In genomic region chr4:155604718-155605601, GRCh38 we compare ENCODE assay signal across 15 cellular contexts.
DNase-seq lines count a peak whose midpoint lies in the region; ATAC-seq, FAIRE-seq and TF ChIP-seq lines count a peak whose summit lies in the region.
"Had no signal": no experiment of that assay in that cellular context is flagged by ENCODE, and none has a peak within 500 bp of the region (broad histone marks: within the 10 kb centered on the region; RNA-seq: fewer than 3 reads in every experiment).

No MANE protein-coding gene starts in this region.

- H3K27me3 Mint-ChIP-seq in activated CD8-positive, alpha-beta T cell treated with anti-CD3 and anti-CD28 coated beads, Interleukin-2, amount 10 ng/mL, durations not matched to agents 7 days and 5 days (ENCODE audit: low read depth): no peaks in the 10 kb centered on the region

- no peaks in the 10 kb centered on the region for H3K4me1 ChIP-seq in K562 (replicated peaks in 1 of 2; ENCODE audit: control insufficient read depth in 2 of 2, insufficient read depth in 2 of 2, low read length in 2 of 2)
- H3K4me1 ChIP-seq: upper lobe of right lung had no signal

- TF ChIP-seq EP300 in K562 (IDR thresholded peaks at IDR 0.05; ENCODE audit: low read length): no peak

- peaks cover 8% of the 10 kb centered on the region for H3K4me1 Mint-ChIP-seq in activated CD8-positive, alpha-beta T cell treated with anti-CD3 and anti-CD28 coated beads, Interleukin-2, amount 10 ng/mL, durations not matched to agents 7 days and 5 days (ENCODE audit: low read depth)

- no peak for FAIRE-seq in K562 (lab: Jason Lieb, UNC)

- H3K36me3 Mint-ChIP-seq in activated CD8-positive, alpha-beta T cell treated with anti-CD3 and anti-CD28 coated beads, Interleukin-2, amount 10 ng/mL, durations not matched to agents 7 days and 5 days (ENCODE audit: low read depth): no peaks in the 10 kb centered on the region
- H3K36me3 Mint-ChIP-seq: activated naive CD8-positive, alpha-beta T cell had no signal

- H3K27ac ChIP-seq in K562 (ENCODE audit: extremely low read depth, low read depth, low read length): no peak overlapping the region
- H3K27ac ChIP-seq: BLaER1 treated with 17β-estradiol and CSF1 and Interleukin-3, amounts not matched to agents 10 nM and 100 nM; upper lobe of right lung had no signal

- no peak overlapping the region for H3K4me2 ChIP-seq in K562 (ENCODE audit: insufficient read depth, low read length)

- no peak for TF ChIP-seq POLR2A in K562 (conservative IDR thresholded peaks at IDR 0.05)

- H3K36me3 ChIP-seq in K562 (ENCODE audit: control insufficient read depth, insufficient read depth, low read length): no peaks in the 10 kb centered on the region
- H3K36me3 ChIP-seq: BLaER1 treated with 17β-estradiol and CSF1 and Interleukin-3, amounts not matched to agents 10 nM and 100 nM; upper lobe of right lung had no signal

- BruUV-seq in K562 (replicated peaks; lab: Mats Ljungman, UMichigan): no TSS peak

- WGBS in K562 (ENCODE audit: insufficient coverage, low coverage, missing lambda C conversion rate): 0% methylated on average over 4 of the region's 4 CpGs

- H3K4me3 ChIP-seq in K562: no peak overlapping the region
- H3K4me3 ChIP-seq: BLaER1 treated with 17β-estradiol and CSF1 and Interleukin-3, amounts not matched to agents 10 nM and 100 nM; upper lobe of right lung had no signal

- H3K9ac ChIP-seq in K562 (ENCODE audit: insufficient read depth in 1 of 2, low read depth in 2 of 2, low read length in 2 of 2): no peak overlapping the region
- H3K9ac ChIP-seq: BLaER1 treated with 17β-estradiol and CSF1 and Interleukin-3, amounts not matched to agents 10 nM and 100 nM had no signal

- intact Hi-C loops in K562 (cut with micrococcal nuclease): no loop called here

- no peaks in the 10 kb centered on the region for H3K9me3 Mint-ChIP-seq in activated CD8-positive, alpha-beta T cell treated with anti-CD3 and anti-CD28 coated beads, Interleukin-2, amount 10 ng/mL, durations not matched to agents 7 days and 5 days (ENCODE audit: insufficient read depth)

- no peak for TF ChIP-seq RAD21 in K562 (CRISPR knock-in tag; conservative IDR thresholded peaks at IDR 0.05 in 1 of 2, IDR thresholded peaks at IDR 0.05 in 1 of 2)

- no peak overlapping the region for H3K4me3 Mint-ChIP-seq in activated CD8-positive, alpha-beta T cell treated with anti-CD3 and anti-CD28 coated beads, Interleukin-2, amount 10 ng/mL, durations not matched to agents 7 days and 5 days
- H3K4me3 Mint-ChIP-seq: activated naive CD8-positive, alpha-beta T cell had no signal

- H3K9me3 ChIP-seq in K562 (replicated peaks; ENCODE audit: control insufficient read depth, insufficient read depth, low read depth, low read length): no peaks in the 10 kb centered on the region
- H3K9me3 ChIP-seq: BLaER1 treated with 17β-estradiol and CSF1 and Interleukin-3, amounts not matched to agents 10 nM and 100 nM; upper lobe of right lung had no signal

- peak; percentile 65 for DNase-seq in ACHN
- DNase-seq in HS-5 (ENCODE audit: low read depth): peak; percentile 72
- DNase-seq in K562 (ENCODE audit: extremely low read depth in 1 of 4, low spot score in 3 of 4): no peak
- DNase-seq in kidney tubule cell (ENCODE audit: low spot score): peak; percentile 80
- DNase-seq in activated CD8-positive, alpha-beta T cell treated with anti-CD3 and anti-CD28 coated beads, Interleukin-2, amount 10 ng/mL, durations not matched to agents 7 days and 5 days: no peak
- no peak for DNase-seq in NCI-H2081 treated with DMSO at 0.1 percent for 48 hours (lab: John Stamatoyannopoulos, UW)
- no peak for DNase-seq in NOMO-1 treated with dmso at 0.1 percent for 144 hours (lab: John Stamatoyannopoulos, UW; ENCODE audit: unreplicated experiment)
- DNase-seq in NCI-H187 treated with DMSO at 0.1 percent for 48 hours (lab: John Stamatoyannopoulos, UW): no peak
- DNase-seq: GF-D8, hypothalamus, NCI-H1694 treated with DMSO at 0.1 percent for 48 hours, T-helper 9 cell, upper lobe of right lung had no signal

- H2AFZ ChIP-seq in K562 (ENCODE audit: low read depth, low read length): no peak overlapping the region

- ATAC-seq in K562: no peak
- no peak for ATAC-seq in activated CD8-positive, alpha-beta T cell treated with anti-CD3 and anti-CD28 coated beads, Interleukin-2, amount 10 ng/mL, durations not matched to agents 7 days and 5 days
- ATAC-seq: upper lobe of right lung had no signal

- no peaks in the 10 kb centered on the region for H4K20me1 ChIP-seq in K562 (replicated peaks; ENCODE audit: control insufficient read depth, insufficient read depth, low read length)
- H4K20me1 ChIP-seq: BLaER1 treated with 17β-estradiol and CSF1 and Interleukin-3, amounts not matched to agents 10 nM and 100 nM had no signal

- CTCF ChIA-PET in K562 (lab: Yijun Ruan, JAX; ENCODE audit: low intra/inter-chr PET ratio): no interaction called here
- CTCF ChIA-PET in activated CD8-positive, alpha-beta T cell treated with anti-CD3 and anti-CD28 coated beads, Interleukin-2, amount 10 ng/mL, durations not matched to agents 7 days and 5 days (lab: Charles Lee): no interaction called here

- no peak overlapping the region for H3K27ac Mint-ChIP-seq in activated CD8-positive, alpha-beta T cell treated with anti-CD3 and anti-CD28 coated beads, Interleukin-2, amount 10 ng/mL, durations not matched to agents 7 days and 5 days
- H3K27ac Mint-ChIP-seq: activated naive CD8-positive, alpha-beta T cell had no signal

- no peaks in the 10 kb centered on the region for H3K27me3 ChIP-seq in K562 (ENCODE audit: control insufficient read depth in 2 of 2, insufficient read depth in 2 of 2, low read length in 2 of 2)
- H3K27me3 ChIP-seq: BLaER1 treated with 17β-estradiol and CSF1 and Interleukin-3, amounts not matched to agents 10 nM and 100 nM; upper lobe of right lung had no signal

- POLR2A ChIA-PET in K562 (lab: Yijun Ruan, JAX): no interaction called here
- POLR2A ChIA-PET in activated CD8-positive, alpha-beta T cell treated with anti-CD3 and anti-CD28 coated beads, Interleukin-2, amount 10 ng/mL, durations not matched to agents 7 days and 5 days (lab: Charles Lee): no interaction called here

- H3K79me2 ChIP-seq in K562 (ENCODE audit: control insufficient read depth, insufficient read depth, low read length): no peaks in the 10 kb centered on the region

- TF ChIP-seq CTCF in K562 (IDR thresholded peaks at IDR 0.05 in 2 of 3, conservative IDR thresholded peaks at IDR 0.05 in 1 of 3; ENCODE audit: insufficient read depth in 2 of 3, low read depth in 1 of 3, low read length in 3 of 3): no peak

- H3K9me1 ChIP-seq in K562 (ENCODE audit: control insufficient read depth, insufficient read depth, low read length): no peaks in the 10 kb centered on the region

- in situ Hi-C loops in ACHN (cut with HindIII; ENCODE audit: low pct_ligation_motif_present, low pct_unique_long_range_greater_than_20kb, low sequenced_read_pairs): no loop called here
- in situ Hi-C loops in K562 (cut with MboI): no loop called here

TF ChIP-seq in K562, 482 proteins besides CTCF, POLR2A, EP300 and RAD21:
- 0 out of 2 replicates have a peak, but pooled peaks have one; percentile 7 for TF ChIP-seq MAFF (IDR thresholded peaks at IDR 0.05; ENCODE audit: low read length)
- TF ChIP-seq NKRF (IDR thresholded peaks at IDR 0.05; ENCODE audit: borderline replicate concordance): no peak

Comparison
In these comparisons a context has a peak if more than half of its experiments do, and no peak if none do; other contexts are left out.
1. DNase-seq: peak in ACHN (single experiment), HS-5 (single experiment) and kidney tubule cell (single experiment); none in K562 (0 of 4), activated CD8-positive, alpha-beta T cell treated with anti-CD3 and anti-CD28 coated beads, Interleukin-2, amount 10 ng/mL, durations not matched to agents 7 days and 5 days (single experiment), NCI-H2081 treated with DMSO at 0.1 percent for 48 hours (single experiment), NOMO-1 treated with dmso at 0.1 percent for 144 hours (single experiment) and NCI-H187 treated with DMSO at 0.1 percent for 48 hours (single experiment).